Comparison of ENCODE assay signal across 9 cellular contexts in the genomic region with DNA sequence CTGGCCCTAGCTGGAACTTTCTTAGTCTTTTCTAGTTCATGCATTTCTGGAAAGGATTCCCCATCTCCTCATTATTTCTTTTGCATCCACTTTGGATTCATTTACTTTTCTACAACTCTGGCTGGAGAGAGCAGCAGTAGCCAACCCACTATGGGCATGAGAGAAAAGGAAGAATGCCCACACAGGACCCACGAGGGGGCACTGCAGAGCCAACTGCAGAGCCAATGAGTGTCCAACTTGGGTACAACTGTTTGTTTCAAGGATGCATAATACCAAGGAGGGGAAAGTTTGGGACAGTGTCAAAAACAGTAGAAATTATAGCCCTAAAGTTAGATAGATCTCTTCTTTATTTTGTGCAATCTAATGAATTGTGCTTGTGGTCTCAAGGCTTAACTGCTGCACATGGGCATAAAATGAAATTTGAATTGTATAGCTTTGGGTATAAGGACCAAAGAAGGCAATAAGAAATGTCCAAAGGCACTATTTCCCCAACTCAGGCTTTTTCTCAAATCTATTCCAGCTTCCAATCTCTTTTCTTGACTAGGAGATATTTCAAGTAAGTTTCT.
A peak's percentile ranks its signal among the peaks of the same experiment; 100 is the strongest.
DNase-seq lines count a peak whose midpoint lies in the region; ATAC-seq and TF ChIP-seq lines count a peak whose summit lies in the region.
"Had no signal": no experiment of that assay in that cellular context is flagged by ENCODE, and none has a peak within 500 bp of the region (broad histone marks: within the 10 kb centered on the region; RNA-seq: fewer than 3 reads in every experiment).

No MANE protein-coding gene starts in this region.

- no peaks in the 10 kb centered on the region for H3K27me3 ChIP-seq in endodermal cell (ENCODE audit: control insufficient read depth, insufficient read depth, low read length, poor library complexity, severe bottlenecking)
- H3K27me3 ChIP-seq in trophoblast cell (ENCODE audit: insufficient read depth, low read length) = no peaks in the 10 kb centered on the region

- H2BK5ac ChIP-seq in trophoblast cell (ENCODE audit: low read depth, low read length, poor library complexity) = no peak overlapping the region

- H3K18ac ChIP-seq in trophoblast cell (ENCODE audit: low read length) = no peak overlapping the region

- 0 to 22% methylated on average over 1 of the region's 1 CpG for WGBS in endodermal cell (ENCODE audit: insufficient coverage in 1 of 2, insufficient read length in 1 of 2), 2 experiments
- WGBS in trophoblast cell (ENCODE audit: extremely low coverage, insufficient coverage, insufficient read length) = no CpG with 5 or more reads among the region's 1 CpG

- H3K9ac ChIP-seq in endodermal cell (ENCODE audit: extremely low read depth, low read length, poor library complexity, severe bottlenecking) = no peak overlapping the region
- H3K9ac ChIP-seq in trophoblast cell (ENCODE audit: low read length) = no peak overlapping the region

- H3K27ac ChIP-seq in endodermal cell (ENCODE audit: low read depth, low read length) (no peak overlapping the region), trophoblast cell (ENCODE audit: low read depth, low read length) (no peak overlapping the region)

- H2BK120ac ChIP-seq in trophoblast cell (ENCODE audit: insufficient read depth, low read length, poor library complexity) = no peak overlapping the region

- H3K36me3 Mint-ChIP-seq in endodermal cell (ENCODE audit: low read depth) = peaks cover 7% of the 10 kb centered on the region
- H3K36me3 Mint-ChIP-seq: naive B cell had no signal

- H2AK5ac ChIP-seq in trophoblast cell (ENCODE audit: low read length) = no peak overlapping the region

- no peak overlapping the region for H4K8ac ChIP-seq in trophoblast cell (ENCODE audit: low read depth, low read length)

- no peak overlapping the region for H4K91ac ChIP-seq in trophoblast cell (ENCODE audit: low read depth, low read length)

- H3K4me1 Mint-ChIP-seq in endodermal cell = no peaks in the 10 kb centered on the region
- H3K4me1 Mint-ChIP-seq: naive B cell had no signal

- H3K9me3 ChIP-seq in endodermal cell (ENCODE audit: control insufficient read depth, low read length) (no peaks in the 10 kb centered on the region), trophoblast cell (ENCODE audit: insufficient read depth, low read depth, low read length) (no peaks in the 10 kb centered on the region)

- H3K4ac ChIP-seq in trophoblast cell (ENCODE audit: low read depth, low read length) = no peak overlapping the region

- in situ Hi-C loops in GM13977 (cut with MboI; ENCODE audit: low pct_unique_long_range_greater_than_20kb, low sequenced_read_pairs, unreplicated experiment) = no loop called here

- TF ChIP-seq CTCF in GM13977 (IDR thresholded peaks at IDR 0.05; ENCODE audit: extremely low read depth, insufficient read depth, missing control alignments) (peak; percentile 56), LNCAP (IDR thresholded peaks at IDR 0.05) (peak; percentile 58), endodermal cell (conservative IDR thresholded peaks at IDR 0.05) (peak; percentile 69)

- ATAC-seq in HG03565 (IDR thresholded peaks at IDR 0.05; ENCODE audit: unreplicated experiment) (no peak), HG03159 (IDR thresholded peaks at IDR 0.05; ENCODE audit: unreplicated experiment) (no peak)

- H3K79me1 ChIP-seq in trophoblast cell (ENCODE audit: low read length) = no peaks in the 10 kb centered on the region

- H3K4me3 Mint-ChIP-seq in endodermal cell = no peak overlapping the region

- H3K27ac Mint-ChIP-seq in endodermal cell = no peak overlapping the region
- H3K27ac Mint-ChIP-seq: naive B cell had no signal

- H3K4me3 ChIP-seq in endodermal cell (ENCODE audit: low read length) (no peak overlapping the region), trophoblast cell (ENCODE audit: low read depth, low read length) (no peak overlapping the region)

- DNase-seq in GM13977 (ENCODE audit: low spot score) = no peak
- DNase-seq in endodermal cell = peak; percentile 79
- peak; percentile 48 to 72 for DNase-seq in trophoblast cell
- DNase-seq in SIG-M5 (lab: John Stamatoyannopoulos, UW) = no peak
- no peak for DNase-seq in stimulated activated naive CD4-positive, alpha-beta T cell treated with Interleukin-2 at 50 U/mL for 16 hours (lab: John Stamatoyannopoulos, UW)
- DNase-seq: naive B cell had no signal

- no peaks in the 10 kb centered on the region for H3K27me3 Mint-ChIP-seq in endodermal cell (ENCODE audit: insufficient read depth)

- no peak overlapping the region for H3K4me2 ChIP-seq in trophoblast cell (ENCODE audit: low read length)

- H3K36me3 ChIP-seq in endodermal cell (ENCODE audit: control insufficient read depth, insufficient read depth, low read length) = no peaks in the 10 kb centered on the region
- H3K36me3 ChIP-seq in trophoblast cell (ENCODE audit: control insufficient read depth in 1 of 2, insufficient read depth in 2 of 2, low read length in 2 of 2) = peaks cover 1 to 5% of the 10 kb centered on the region in 2 experiments

- H3K23ac ChIP-seq in trophoblast cell (ENCODE audit: low read length) = no peak overlapping the region

- no peaks in the 10 kb centered on the region for H3K9me3 Mint-ChIP-seq in endodermal cell

- no peak overlapping the region for H3K14ac ChIP-seq in trophoblast cell (ENCODE audit: low read length)

- H3K79me2 ChIP-seq in trophoblast cell (ENCODE audit: control insufficient read depth, insufficient read depth, low read length, poor library complexity) = no peaks in the 10 kb centered on the region

- H3K4me1 ChIP-seq in endodermal cell (ENCODE audit: control insufficient read depth, insufficient read depth, low read length) = no peaks in the 10 kb centered on the region
- H3K4me1 ChIP-seq in trophoblast cell (ENCODE audit: control insufficient read depth in 1 of 2, insufficient read depth in 2 of 2, low read length in 2 of 2) = no peaks in the 10 kb centered on the region

- no peak overlapping the region for H4K12ac ChIP-seq in trophoblast cell (ENCODE audit: low read depth, low read length)

- H2BK12ac ChIP-seq in trophoblast cell (ENCODE audit: low read length) = no peak overlapping the region

- H2AFZ ChIP-seq in trophoblast cell (ENCODE audit: insufficient read depth, low read length, poor library complexity) = no peak overlapping the region

Comparison
In these comparisons a context has a peak if more than half of its experiments do, and no peak if none do; other contexts are left out.
1. DNase-seq: peak in endodermal cell (single experiment) and trophoblast cell (2 of 2); none in GM13977 (single experiment), SIG-M5 (single experiment) and stimulated activated naive CD4-positive, alpha-beta T cell treated with Interleukin-2 at 50 U/mL for 16 hours (single experiment).
2. Peak in every context shown above with its lines, with median percentiles within 50 percentile points of each other: CTCF ChIP-seq.